ENCODE assay signal across 2 cellular contexts in the genomic region with DNA sequence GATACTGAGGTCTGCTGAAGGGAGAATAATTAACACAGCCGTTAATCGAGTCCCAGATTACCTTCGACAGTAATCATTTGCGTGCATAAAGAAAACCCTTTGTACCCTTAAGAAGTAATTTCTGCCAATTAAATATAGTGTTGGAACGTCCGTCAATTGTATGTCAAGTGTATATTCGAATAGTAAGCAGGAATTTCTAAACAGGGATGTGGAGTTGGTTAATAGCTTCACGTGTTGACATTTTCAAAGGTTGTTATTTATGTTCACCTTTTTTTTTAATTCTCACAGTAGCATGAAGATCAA.
TF ChIP-seq lines count a peak whose summit lies in the region.

No MANE protein-coding gene starts in this region.

TF ChIP-seq in GM23338, 12 proteins besides CTCF, POLR2A, EP300 and RAD21 (continued from another document):
- TF ChIP-seq ZNF462 (CRISPR knock-in tag; IDR thresholded peaks at IDR 0.05), result no peak
- no peak for TF ChIP-seq ZNF114 (CRISPR knock-in tag; IDR thresholded peaks at IDR 0.05)
- TF ChIP-seq STAT1 (IDR thresholded peaks at IDR 0.05; ENCODE audit: unreplicated experiment), result no peak

TF ChIP-seq in WTC11, 78 proteins besides CTCF, POLR2A, EP300 and RAD21 (continued from another document):
- TF ChIP-seq, protein P1, sequence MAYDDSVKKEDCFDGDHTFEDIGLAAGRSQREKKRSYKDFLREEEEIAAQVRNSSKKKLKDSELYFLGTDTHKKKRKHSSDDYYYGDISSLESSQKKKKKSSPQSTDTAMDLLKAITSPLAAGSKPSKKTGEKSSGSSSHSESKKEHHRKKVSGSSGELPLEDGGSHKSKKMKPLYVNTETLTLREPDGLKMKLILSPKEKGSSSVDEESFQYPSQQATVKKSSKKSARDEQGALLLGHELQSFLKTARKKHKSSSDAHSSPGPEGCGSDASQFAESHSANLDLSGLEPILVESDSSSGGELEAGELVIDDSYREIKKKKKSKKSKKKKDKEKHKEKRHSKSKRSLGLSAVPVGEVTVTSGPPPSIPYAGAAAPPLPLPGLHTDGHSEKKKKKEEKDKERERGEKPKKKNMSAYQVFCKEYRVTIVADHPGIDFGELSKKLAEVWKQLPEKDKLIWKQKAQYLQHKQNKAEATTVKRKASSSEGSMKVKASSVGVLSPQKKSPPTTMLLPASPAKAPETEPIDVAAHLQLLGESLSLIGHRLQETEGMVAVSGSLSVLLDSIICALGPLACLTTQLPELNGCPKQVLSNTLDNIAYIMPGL (CRISPR knock-in tag; IDR thresholded peaks at IDR 0.05), result no peak
- TF ChIP-seq GRHL2 (CRISPR knock-in tag; IDR thresholded peaks at IDR 0.05; ENCODE audit: insufficient replicate concordance, severe bottlenecking) (no peak), GTF2I (CRISPR knock-in tag; conservative IDR thresholded peaks at IDR 0.05) (no peak), IRF2 (CRISPR knock-in tag; IDR thresholded peaks at IDR 0.05; ENCODE audit: borderline replicate concordance, low read depth) (no peak), FOXP1 (CRISPR knock-in tag; IDR thresholded peaks at IDR 0.05; ENCODE audit: borderline replicate concordance) (no peak), PREB (CRISPR knock-in tag; IDR thresholded peaks at IDR 0.05; ENCODE audit: borderline replicate concordance) (no peak)
